11 cellular contexts compared by ENCODE assay signal in genomic region chr1:14781811-14782210, GRCh38.
"Had no signal": no experiment of that assay in that cellular context is flagged by ENCODE, and none has a peak within 500 bp of the region (broad histone marks: within the 10 kb centered on the region; RNA-seq: fewer than 3 reads in every experiment).

No MANE protein-coding gene starts in this region.

- H3K36me3 ChIP-seq: HAP-1 had no signal

- H3K4me3 ChIP-seq: GM23248, GM23338, HAP-1 had no signal

- H3K9ac ChIP-seq: GM23248 had no signal

- DNase-seq: GM23248, GOT3, H7, H9, HCEC 1CT, HFFc6 had no signal

- H3K27ac ChIP-seq: GM23248 had no signal

- FAIRE-seq: H1, H54 had no signal

- H3K9me3 ChIP-seq: HAP-1 had no signal

- H3K4me1 ChIP-seq: HAP-1 had no signal

- ATAC-seq: GM23338, HCT116 had no signal

- H2AFZ ChIP-seq: GM23248, GM23338 had no signal
